9 cellular contexts compared by ENCODE assay signal in the genomic region with DNA sequence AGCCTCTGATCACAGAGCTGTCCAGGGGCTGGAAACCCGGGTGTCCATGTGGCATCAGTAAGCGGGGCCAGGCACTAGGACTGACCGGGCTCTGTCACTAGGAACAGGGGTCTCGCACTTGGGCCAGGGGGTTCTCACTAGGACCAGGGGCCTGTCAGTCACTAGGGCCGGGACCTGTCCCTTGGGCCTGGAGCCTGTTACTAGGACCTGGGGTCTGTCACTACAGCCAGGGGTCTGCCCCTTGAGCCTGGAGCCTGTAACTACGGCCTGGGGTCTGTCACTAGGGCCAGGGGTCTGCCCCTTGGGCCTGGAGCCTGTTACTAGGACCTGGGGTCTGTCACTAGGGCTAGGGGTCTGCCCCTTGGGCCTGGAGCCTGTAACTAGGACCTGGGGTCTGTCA. TPM values are rescaled to one million over a fixed set of nuclear protein-coding genes. Genes with fewer than 3 reads are reported as not detected.
DNase-seq lines count a peak whose midpoint lies in the region; ATAC-seq, FAIRE-seq and TF ChIP-seq lines count a peak whose summit lies in the region.
"Not testable (repeated sequence)": the region's sequence is repeated elsewhere in the genome, so short reads cannot be mapped to it uniquely, and the experiment has no call there.
"Had no signal": no experiment of that assay in that cellular context is flagged by ENCODE, and none has a peak within 500 bp of the region (broad histone marks: within the 10 kb centered on the region; RNA-seq: fewer than 3 reads in every experiment).

No MANE protein-coding gene starts in this region.

- TF ChIP-seq RAD21 in H1 (IDR thresholded peaks at IDR 0.05 in 1 of 2, conservative IDR thresholded peaks at IDR 0.05 in 1 of 2; ENCODE audit: low read depth in 2 of 2, low read length in 2 of 2) = peak; percentile 10 to 27; a peak in 2 of 4 replicates

- H3K4me2 ChIP-seq in H1 (ENCODE audit: insufficient read depth in 1 of 2, low read depth in 2 of 2, low read length in 2 of 2); mesendoderm (ENCODE audit: low read length): not testable (repeated sequence)

- TF ChIP-seq EP300 in H1 (IDR thresholded peaks at IDR 0.05; ENCODE audit: borderline replicate concordance in 1 of 2, low read depth in 2 of 2, low read length in 2 of 2) = not testable (repeated sequence)

- intact Hi-C loops in sciatic nerve (cut with DNase I) = not testable (repeated sequence)

- not testable (repeated sequence) for H2BK5ac ChIP-seq in H1 (ENCODE audit: low read depth, low read length); mesendoderm (ENCODE audit: low read length)

- not testable (repeated sequence) for H3K79me1 ChIP-seq in H1 (ENCODE audit: low read depth, low read length); mesendoderm (ENCODE audit: low read length)

- H3K36me3 ChIP-seq in H1 (ENCODE audit: control insufficient read depth in 2 of 4, insufficient read depth in 4 of 4, low read length in 3 of 4); right atrium auricular region; mesendoderm (ENCODE audit: control insufficient read depth, insufficient read depth, low read length): not testable (repeated sequence)

- H2AFZ ChIP-seq in H1 (ENCODE audit: low read length) = not testable (repeated sequence)

- not testable (repeated sequence) for H3K27me3 ChIP-seq in H1 (replicated peaks in 1 of 4; ENCODE audit: control insufficient read depth in 3 of 4, extremely low read depth in 1 of 4, insufficient read depth in 3 of 4, low read length in 3 of 4); right atrium auricular region; mesendoderm (ENCODE audit: insufficient read depth, low read length, poor library complexity)

- not testable (repeated sequence) for H4K20me1 ChIP-seq in H1 (replicated peaks in 1 of 2; ENCODE audit: control insufficient read depth in 1 of 2, insufficient read depth in 2 of 2, low read length in 2 of 2)

- not testable (repeated sequence) for H3K79me2 ChIP-seq in H1 (ENCODE audit: control insufficient read depth in 1 of 2, insufficient read depth in 2 of 2, low read length in 2 of 2); mesendoderm (ENCODE audit: control insufficient read depth, insufficient read depth, low read length)

- not testable (repeated sequence) for H3K23ac ChIP-seq in H1 (ENCODE audit: insufficient read length); mesendoderm (ENCODE audit: low read length)

- not testable (repeated sequence) for H3K14ac ChIP-seq in H1 (ENCODE audit: insufficient read length)

- CTCF ChIA-PET in GM10248 (lab: Yijun Ruan, JAX) = not testable (repeated sequence)
- CTCF ChIA-PET in H1 (lab: Charles Lee; ENCODE audit: partially characterized antibody) = interaction anchor here (1.6 kb wide), 1 partner anchor 16 kb away, joined by 5 read pairs; no protein-coding TSS in a partner anchor

- not testable (repeated sequence) for H3K9ac ChIP-seq in H1 (replicated peaks in 1 of 4; ENCODE audit: extremely low read depth in 1 of 4, low read depth in 3 of 4, low read length in 3 of 4); mesendoderm (ENCODE audit: low read length)

- POLR2A ChIA-PET in GM10248 (lab: Yijun Ruan, JAX); H1 (lab: Charles Lee; ENCODE audit: partially characterized antibody): not testable (repeated sequence)

- H4K5ac ChIP-seq in H1 (ENCODE audit: insufficient read length, low read depth, low read length); mesendoderm (ENCODE audit: low read length): not testable (repeated sequence)

- H4K91ac ChIP-seq in H1 (replicated peaks; ENCODE audit: insufficient read length, low read length) = not testable (repeated sequence)

- not testable (repeated sequence) for TF ChIP-seq CTCF in GM10248 (IDR thresholded peaks at IDR 0.05; ENCODE audit: control extremely low read depth, extremely low read depth, low read depth, missing control alignments); right atrium auricular region (IDR thresholded peaks at IDR 0.05)
- TF ChIP-seq CTCF in H1 (IDR thresholded peaks at IDR 0.05; ENCODE audit: control extremely low read depth in 1 of 3, insufficient read depth in 1 of 3, low read depth in 1 of 3, low read length in 3 of 3) = peak in 2 of 3 experiments; percentile 32 to 35; a peak in 3 of 4 replicates

- not testable (repeated sequence) for H3K56ac ChIP-seq in H1 (replicated peaks; ENCODE audit: insufficient read length, low read depth, low read length); mesendoderm (ENCODE audit: low read length)

- H2BK20ac ChIP-seq in H1 (ENCODE audit: low read length) = not testable (repeated sequence)

- not testable (repeated sequence) for H2BK120ac ChIP-seq in H1 (replicated peaks; ENCODE audit: low read depth, low read length); mesendoderm (ENCODE audit: low read depth, low read length)

- H3K18ac ChIP-seq in H1 (ENCODE audit: extremely low read depth, low read length); mesendoderm (ENCODE audit: low read length): not testable (repeated sequence)

- not testable (repeated sequence) for H2BK15ac ChIP-seq in H1 (ENCODE audit: low read length); mesendoderm (replicated peaks; ENCODE audit: low read depth)

- H3K9me3 ChIP-seq in H1 (ENCODE audit: insufficient read depth in 2 of 2, low read depth in 1 of 2, low read length in 1 of 2); right atrium auricular region: not testable (repeated sequence)

- FAIRE-seq in HTR-8/SVneo (lab: Jason Lieb, UNC) = peak; percentile 70
- not testable (repeated sequence) for FAIRE-seq in H1 (lab: Jason Lieb, UNC)

- WGBS in H1 (ENCODE audit: extremely low coverage in 1 of 2, insufficient coverage in 1 of 2, insufficient read length in 1 of 2, insufficient replicate concordance in 2 of 2, low coverage in 1 of 2, low lambda C conversion rate in 2 of 2, missing lambda C conversion rate in 1 of 2), 2 experiments = 89% methylated on average over 6 of the region's 6 CpGs; no CpG with 5 or more reads in 1 of the 2 experiments
- WGBS in mesendoderm (ENCODE audit: extremely low coverage, insufficient coverage, low lambda C conversion rate) = no CpG with 5 or more reads among the region's 6 CpGs

- not testable (repeated sequence) for H3K4me3 ChIP-seq in H1 (ENCODE audit: extremely low read depth in 1 of 4, insufficient read depth in 2 of 4, low read depth in 3 of 4, low read length in 4 of 4); right atrium auricular region; mesendoderm (ENCODE audit: low read length)

- not testable (repeated sequence) for H3K4ac ChIP-seq in H1 (replicated peaks; ENCODE audit: insufficient read length, low read depth, low read length); mesendoderm (ENCODE audit: low read depth, low read length)

- H3K4me1 ChIP-seq in H1 (replicated peaks in 1 of 4; ENCODE audit: control insufficient read depth in 3 of 4, insufficient read depth in 4 of 4, low read length in 3 of 4); mesendoderm (ENCODE audit: control insufficient read depth, low read depth, low read length): not testable (repeated sequence)
- H3K4me1 ChIP-seq in right atrium auricular region = peaks cover 0 to 53% of the 10 kb centered on the region in 2 donors

- TF ChIP-seq POLR2A in H1 (IDR thresholded peaks at IDR 0.05; ENCODE audit: control extremely low read depth in 1 of 2, low read depth in 2 of 2, low read length in 2 of 2) = not testable (repeated sequence)

- not testable (repeated sequence) for H3K23me2 ChIP-seq in H1 (ENCODE audit: low read depth, low read length)

- H3K27ac ChIP-seq in H1 (ENCODE audit: low read depth, low read length); mesendoderm (ENCODE audit: low read depth, low read length): not testable (repeated sequence)
- peak overlapping the region; percentile 35 to 57 for H3K27ac ChIP-seq in right atrium auricular region

- peak; percentile 13 for DNase-seq in GM10248 (ENCODE audit: extremely low spot score)
- not testable (repeated sequence) for DNase-seq in HTR-8/SVneo (ENCODE audit: insufficient read length, low spot score); right atrium auricular region (ENCODE audit: low spot score)
- peak; percentile 56 for DNase-seq in activated CD8-positive, alpha-beta memory T cell treated with anti-CD3 and anti-CD28 coated beads for 24 hours
- DNase-seq in H1 (ENCODE audit: low read depth in 1 of 2, low spot score in 2 of 2) = peak in 1 of 2 experiments; percentile 58
- DNase-seq in mesendoderm = peak; percentile 44
- peak; percentile 59 for DNase-seq in sciatic nerve (ENCODE audit: low spot score)

- H2AK5ac ChIP-seq in H1 (ENCODE audit: low read depth, low read length); mesendoderm (ENCODE audit: low read length): not testable (repeated sequence)

- H4K8ac ChIP-seq in H1 (ENCODE audit: extremely low read depth, insufficient read depth, low read length); mesendoderm (ENCODE audit: low read depth, low read length): not testable (repeated sequence)

- ATAC-seq in sciatic nerve = not testable (repeated sequence)

- not testable (repeated sequence) for H2BK12ac ChIP-seq in H1 (ENCODE audit: low read depth, low read length)

RNA-seq across cellular contexts. Expression of a gene that starts 10.2 kb away (rescaled TPM):
- 1.9 and 2.5 TPM in 2 replicates for total RNA-seq in H1 (2021; fragmentation: NEBNext Ultra II Directional; extraction: Animal tissue kit (Norgen Biotek cat#: 25700))
- polyA plus RNA-seq in H1 (2011; rRNA removed) = 0.29 and 0.57 TPM in 2 replicates
- polyA plus RNA-seq in H1 (2011; cell fraction: cytosol; rRNA removed) = 0.36 TPM
- 2.7 TPM for polyA plus RNA-seq in H1 (2011; cell fraction: nucleus; rRNA removed)
- polyA plus RNA-seq in H1 (2012, experiment 1 of 2) = 0.84 to 1.5 TPM (median 1.4 TPM) in 4 replicates
- polyA plus RNA-seq in H1 (2012, experiment 2 of 2) = 0.24 TPM
- polyA plus RNA-seq in H1 (2013, experiment 1 of 2) = 0.79 TPM
- polyA plus RNA-seq in H1 (2013, experiment 2 of 2) = 0.55 TPM
- polyA minus RNA-seq in H1 (2011; rRNA and poly(A)+ RNA removed) = 0.85 and 1.1 TPM in 2 replicates
- polyA minus RNA-seq in H1 (2011; cell fraction: cytosol; rRNA and poly(A)+ RNA removed) = 1.3 TPM
- polyA minus RNA-seq in H1 (2011; cell fraction: nucleus; rRNA and poly(A)+ RNA removed) = 1.6 TPM
- total RNA-seq in right atrium auricular region (1 to 10 TPM; 4.0 to 7.5 TPM), sciatic nerve (1.9 TPM)
- 0.10 TPM for polyA plus RNA-seq in mesendoderm (2013, experiment 1 of 2)
- 0.17 TPM for polyA plus RNA-seq in mesendoderm (2013, experiment 2 of 2)
- total RNA-seq: RPMI7951 had no signal
- polyA plus RNA-seq: IgD-negative memory B cell had no signal
